26 cellular contexts compared by ENCODE assay signal in the genomic region with DNA sequence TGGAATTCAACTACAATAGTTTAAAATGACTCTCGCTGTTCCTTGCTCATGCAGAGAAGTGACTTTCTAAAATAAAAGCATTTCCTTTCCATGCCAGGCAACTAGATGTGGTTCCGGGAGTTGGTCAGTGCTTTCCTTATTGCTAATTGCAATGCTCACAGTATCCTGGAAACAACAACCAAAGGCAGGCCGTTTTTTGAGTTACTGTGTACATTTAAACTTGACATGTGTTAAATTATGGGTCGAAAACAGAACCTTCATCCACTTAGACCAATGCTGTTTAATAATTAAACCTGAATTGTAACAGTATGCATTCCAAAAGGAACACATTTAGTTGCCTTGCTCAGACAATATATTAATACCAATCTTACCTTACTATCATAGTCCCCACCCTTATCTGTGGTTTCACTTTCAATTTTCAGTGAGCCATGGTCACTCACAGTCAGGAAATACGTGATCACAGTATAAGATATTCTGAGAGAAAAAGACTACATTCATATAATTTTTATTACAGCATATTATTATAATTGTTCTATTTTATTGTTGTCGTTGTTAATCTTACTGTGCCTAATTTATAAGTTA.
A peak's percentile ranks its signal among the peaks of the same experiment; 100 is the strongest.
DNase-seq lines count a peak whose midpoint lies in the region; ATAC-seq, FAIRE-seq and TF ChIP-seq lines count a peak whose summit lies in the region.
"Had no signal": no experiment of that assay in that cellular context is flagged by ENCODE, and none has a peak within 500 bp of the region (broad histone marks: within the 10 kb centered on the region; RNA-seq: fewer than 3 reads in every experiment).

No MANE protein-coding gene starts in this region.

- TF ChIP-seq EP300 in K562 (IDR thresholded peaks at IDR 0.05; ENCODE audit: low read length) (no peak), gastroesophageal sphincter (IDR thresholded peaks at IDR 0.05) (no peak)

- H3K9me1 ChIP-seq in K562 (ENCODE audit: control insufficient read depth, insufficient read depth, low read length) = no peaks in the 10 kb centered on the region

- BruUV-seq in K562 (replicated peaks; lab: Mats Ljungman, UMichigan) = no TSS peak

- peak; percentile 61 for ATAC-seq in HG03565 (IDR thresholded peaks at IDR 0.05; ENCODE audit: unreplicated experiment)
- ATAC-seq in K562 = no peak
- ATAC-seq in Right ventricle myocardium inferior = no peak
- no peak for ATAC-seq in gastroesophageal sphincter
- ATAC-seq in HG03025 (IDR thresholded peaks at IDR 0.05; ENCODE audit: low FRiP score, unreplicated experiment) = no peak
- ATAC-seq: right cardiac atrium; stimulated activated memory B cell treated with anti-CD40 and anti-IgM and Interleukin-4, amounts not matched to agents 10 μg/mL and 1 μg/mL and 100 μg/mL, for 72 hours had no signal

- H3K27me3 ChIP-seq in K562 (ENCODE audit: control insufficient read depth in 2 of 2, insufficient read depth in 2 of 2, low read length in 2 of 2) = no peaks in the 10 kb centered on the region
- no peaks in the 10 kb centered on the region for H3K27me3 ChIP-seq in mucosa of rectum (ENCODE audit: control insufficient read depth in 2 of 2, insufficient read depth in 2 of 2, low read length in 2 of 2)
- no peaks in the 10 kb centered on the region for H3K27me3 ChIP-seq in gastroesophageal sphincter
- H3K27me3 ChIP-seq: suprapubic skin, vagina had no signal

- in situ Hi-C loops in Caki2 (cut with HindIII; ENCODE audit: low pct_unique_long_range_greater_than_20kb, low sequenced_read_pairs) = no loop called here
- in situ Hi-C loops in K562 (cut with MboI) = no loop called here

- WGBS in K562 (ENCODE audit: insufficient coverage, low coverage, missing lambda C conversion rate) = 0% methylated on average over 6 of the region's 6 CpGs
- 73 to 81% methylated on average over 5 to 6 of the region's 6 CpGs for WGBS in gastroesophageal sphincter (ENCODE audit: low coverage in 1 of 2), 2 donors

- H3K9me3 ChIP-seq in K562 (replicated peaks; ENCODE audit: control insufficient read depth, insufficient read depth, low read depth, low read length) (no peaks in the 10 kb centered on the region), mucosa of rectum (ENCODE audit: control insufficient read depth in 2 of 2, low read length in 2 of 2) (no peaks in the 10 kb centered on the region), gastroesophageal sphincter (no peaks in the 10 kb centered on the region)
- H3K9me3 ChIP-seq: suprapubic skin, vagina had no signal

- peak overlapping the region; percentile 51; the same call in 1 of the 2 replicates for H2AFZ ChIP-seq in K562 (ENCODE audit: low read depth, low read length)

- H3K36me3 ChIP-seq in K562 (ENCODE audit: control insufficient read depth, insufficient read depth, low read length) = no peaks in the 10 kb centered on the region
- no peaks in the 10 kb centered on the region for H3K36me3 ChIP-seq in mucosa of rectum (ENCODE audit: control insufficient read depth in 2 of 2, insufficient read depth in 2 of 2, low read length in 2 of 2)
- H3K36me3 ChIP-seq in gastroesophageal sphincter = no peaks in the 10 kb centered on the region
- H3K36me3 ChIP-seq: suprapubic skin, vagina had no signal

- intact Hi-C loops in K562 (cut with micrococcal nuclease) (no loop called here), Right ventricle myocardium inferior (cut with DNase I) (no loop called here)

- H3K4me2 ChIP-seq in K562 (ENCODE audit: insufficient read depth, low read length) = no peak overlapping the region; the same call in 1 of the 2 replicates

- H3K79me2 ChIP-seq in K562 (ENCODE audit: control insufficient read depth, insufficient read depth, low read length) = no peaks in the 10 kb centered on the region

- H3K4me1 ChIP-seq in K562 (replicated peaks in 1 of 2; ENCODE audit: control insufficient read depth in 2 of 2, insufficient read depth in 2 of 2, low read length in 2 of 2) (no peaks in the 10 kb centered on the region), mucosa of rectum (ENCODE audit: control insufficient read depth in 2 of 2, insufficient read depth in 2 of 2, low read length in 2 of 2) (no peaks in the 10 kb centered on the region), gastroesophageal sphincter (no peaks in the 10 kb centered on the region)
- H3K4me1 ChIP-seq: suprapubic skin, vagina had no signal

- H4K20me1 ChIP-seq in K562 (replicated peaks; ENCODE audit: control insufficient read depth, insufficient read depth, low read length) = no peaks in the 10 kb centered on the region

- no peak for TF ChIP-seq POLR2A in K562 (conservative IDR thresholded peaks at IDR 0.05)
- no peak for TF ChIP-seq POLR2A in gastroesophageal sphincter (IDR thresholded peaks at IDR 0.05)

- CTCF ChIA-PET in K562 (lab: Yijun Ruan, JAX; ENCODE audit: low intra/inter-chr PET ratio) = no interaction called here

- POLR2A ChIA-PET in K562 (lab: Yijun Ruan, JAX) = no interaction called here

- TF ChIP-seq RAD21 in K562 (CRISPR knock-in tag; conservative IDR thresholded peaks at IDR 0.05 in 1 of 2, IDR thresholded peaks at IDR 0.05 in 1 of 2) = no peak

- FAIRE-seq in K562 (lab: Jason Lieb, UNC) (no peak), urothelium cell line (lab: Jason Lieb, UNC) (no peak)
- FAIRE-seq: D721Med, H1 had no signal

- H3K27ac ChIP-seq in K562 (ENCODE audit: extremely low read depth, low read depth, low read length) (no peak overlapping the region), mucosa of rectum (ENCODE audit: low read depth in 2 of 2, low read length in 2 of 2) (peak overlapping the region; percentile 32 to 40), gastroesophageal sphincter (no peak overlapping the region)
- H3K27ac ChIP-seq: C4-2B, HL-60, suprapubic skin, vagina had no signal

- no peak overlapping the region for H3K9ac ChIP-seq in K562 (ENCODE audit: insufficient read depth in 1 of 2, low read depth in 2 of 2, low read length in 2 of 2)
- no peak overlapping the region for H3K9ac ChIP-seq in mucosa of rectum (ENCODE audit: low read depth in 1 of 2, low read length in 2 of 2)

- H3K4me3 ChIP-seq in K562 (no peak overlapping the region), mucosa of rectum (ENCODE audit: low read length in 2 of 2) (peak overlapping the region; percentile 29 to 39), gastroesophageal sphincter (no peak overlapping the region)
- H3K4me3 ChIP-seq: suprapubic skin, vagina had no signal

- TF ChIP-seq CTCF in K562 (IDR thresholded peaks at IDR 0.05 in 2 of 3, conservative IDR thresholded peaks at IDR 0.05 in 1 of 3; ENCODE audit: insufficient read depth in 2 of 3, low read depth in 1 of 3, low read length in 3 of 3) = no peak
- TF ChIP-seq CTCF in gastroesophageal sphincter (IDR thresholded peaks at IDR 0.05) = no peak

- DNase-seq in Caki2 (ENCODE audit: low read depth) (peak; percentile 32), K562 (ENCODE audit: extremely low read depth in 1 of 4, low spot score in 3 of 4) (no peak), Right ventricle myocardium inferior (ENCODE audit: missing footprints) (no peak), urothelium cell line (ENCODE audit: low spot score) (no peak)
- DNase-seq: activated CD4-positive, alpha-beta T cell treated with anti-CD3 and anti-CD28 coated beads, Interleukin-2, amount 50 U/mL, for 4 hours; activated CD4-positive, CD25-positive, alpha-beta regulatory T cell; activated CD8-positive, alpha-beta memory T cell treated with anti-CD3 and anti-CD28 coated beads, Interleukin-2, amount 50 U/mL, for 4 hours; aorta; caudate nucleus; natural killer cell; NCI-H2107; right cardiac atrium; SHP77 treated with DMSO at 0.1 percent for 48 hours; stimulated activated CD4-positive, alpha-beta T cell treated with anti-CD3 and anti-CD28 coated beads, Interleukin-4, amount 100 ng/mL, for 1 hour; T1000 had no signal

TF ChIP-seq in K562, 482 proteins besides CTCF, POLR2A, EP300 and RAD21 (continues in another document):
- TF ChIP-seq, protein P1, sequence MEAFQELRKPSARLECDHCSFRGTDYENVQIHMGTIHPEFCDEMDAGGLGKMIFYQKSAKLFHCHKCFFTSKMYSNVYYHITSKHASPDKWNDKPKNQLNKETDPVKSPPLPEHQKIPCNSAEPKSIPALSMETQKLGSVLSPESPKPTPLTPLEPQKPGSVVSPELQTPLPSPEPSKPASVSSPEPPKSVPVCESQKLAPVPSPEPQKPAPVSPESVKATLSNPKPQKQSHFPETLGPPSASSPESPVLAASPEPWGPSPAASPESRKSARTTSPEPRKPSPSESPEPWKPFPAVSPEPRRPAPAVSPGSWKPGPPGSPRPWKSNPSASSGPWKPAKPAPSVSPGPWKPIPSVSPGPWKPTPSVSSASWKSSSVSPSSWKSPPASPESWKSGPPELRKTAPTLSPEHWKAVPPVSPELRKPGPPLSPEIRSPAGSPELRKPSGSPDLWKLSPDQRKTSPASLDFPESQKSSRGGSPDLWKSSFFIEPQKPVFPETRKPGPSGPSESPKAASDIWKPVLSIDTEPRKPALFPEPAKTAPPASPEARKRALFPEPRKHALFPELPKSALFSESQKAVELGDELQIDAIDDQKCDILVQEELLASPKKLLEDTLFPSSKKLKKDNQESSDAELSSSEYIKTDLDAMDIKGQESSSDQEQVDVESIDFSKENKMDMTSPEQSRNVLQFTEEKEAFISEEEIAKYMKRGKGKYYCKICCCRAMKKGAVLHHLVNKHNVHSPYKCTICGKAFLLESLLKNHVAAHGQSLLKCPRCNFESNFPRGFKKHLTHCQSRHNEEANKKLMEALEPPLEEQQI (IDR thresholded peaks at IDR 0.05) = no peak
- TF ChIP-seq, protein P2, sequence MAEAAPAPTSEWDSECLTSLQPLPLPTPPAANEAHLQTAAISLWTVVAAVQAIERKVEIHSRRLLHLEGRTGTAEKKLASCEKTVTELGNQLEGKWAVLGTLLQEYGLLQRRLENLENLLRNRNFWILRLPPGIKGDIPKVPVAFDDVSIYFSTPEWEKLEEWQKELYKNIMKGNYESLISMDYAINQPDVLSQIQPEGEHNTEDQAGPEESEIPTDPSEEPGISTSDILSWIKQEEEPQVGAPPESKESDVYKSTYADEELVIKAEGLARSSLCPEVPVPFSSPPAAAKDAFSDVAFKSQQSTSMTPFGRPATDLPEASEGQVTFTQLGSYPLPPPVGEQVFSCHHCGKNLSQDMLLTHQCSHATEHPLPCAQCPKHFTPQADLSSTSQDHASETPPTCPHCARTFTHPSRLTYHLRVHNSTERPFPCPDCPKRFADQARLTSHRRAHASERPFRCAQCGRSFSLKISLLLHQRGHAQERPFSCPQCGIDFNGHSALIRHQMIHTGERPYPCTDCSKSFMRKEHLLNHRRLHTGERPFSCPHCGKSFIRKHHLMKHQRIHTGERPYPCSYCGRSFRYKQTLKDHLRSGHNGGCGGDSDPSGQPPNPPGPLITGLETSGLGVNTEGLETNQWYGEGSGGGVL (CRISPR knock-in tag; IDR thresholded peaks at IDR 0.05) = no peak

Comparison
In these comparisons a context has a peak if more than half of its experiments do, and no peak if none do; other contexts are left out.
1. H3K27ac ChIP-seq: peak in mucosa of rectum (2 of 2); none in K562 (single experiment) and gastroesophageal sphincter (0 of 4).
2. H3K4me3 ChIP-seq: peak in mucosa of rectum (2 of 2); none in K562 (single experiment) and gastroesophageal sphincter (0 of 2).